8 cellular contexts compared by ENCODE assay signal in genomic region chr1:225882699-225883615, GRCh38. TPM values are rescaled to one million over a fixed set of nuclear protein-coding genes. Genes with fewer than 3 reads are reported as not detected.
DNase-seq lines count a peak whose midpoint lies in the region; ATAC-seq and TF ChIP-seq lines count a peak whose summit lies in the region.

No MANE protein-coding gene starts in this region.

- H3K27me3 ChIP-seq in H9 (ENCODE audit: insufficient read depth, low read length), result no peaks in the 10 kb centered on the region
- H3K27me3 ChIP-seq in Karpas-422 (ENCODE audit: low read length), result no peaks in the 10 kb centered on the region

- H3K4me1 Mint-ChIP-seq in H9, result peaks cover 35 to 44% of the 10 kb centered on the region in 2 experiments
- peaks cover 21 to 48% (median 41%) of the 10 kb centered on the region in 4 donors for H3K4me1 Mint-ChIP-seq in naive thymus-derived CD8-positive, alpha-beta T cell

- H3K4me3 Mint-ChIP-seq in H9, result peak overlapping the region; percentile 78 to 88
- H3K4me3 Mint-ChIP-seq in naive thymus-derived CD8-positive, alpha-beta T cell, result peak overlapping the region; percentile 87 to 99 (median 94)

- POLR2A ChIA-PET in naive thymus-derived CD8-positive, alpha-beta T cell (lab: Charles Lee), result interaction anchor here (0.5 to 19.1 kb wide), 39 partner anchors 11 to 829 kb away, joined by 3 to 526 read pairs (median 4); partner anchors contain the start of genes EPHX1, H3-3A, LBR and LEFTY1

- peak overlapping the region in 2 of 3 experiments; percentile 45 to 84; a peak in 4 of 7 replicates for H3K27ac Mint-ChIP-seq in H9
- peak overlapping the region; percentile 87 to 98 (median 94) for H3K27ac Mint-ChIP-seq in naive thymus-derived CD8-positive, alpha-beta T cell

- peak overlapping the region; percentile 76 for H3K14ac ChIP-seq in H9 (ENCODE audit: insufficient read depth, low read length)

- TF ChIP-seq CTCF in H9 (conservative IDR thresholded peaks at IDR 0.05) (no peak), fibroblast of mammary gland (conservative IDR thresholded peaks at IDR 0.05; ENCODE audit: control insufficient read depth, insufficient read depth, low read depth, low read length) (no peak)

- DNase-seq in H9 (peak; percentile 59), Karpas-422 (peak; percentile 44), fibroblast of mammary gland (ENCODE audit: low read depth) (peak; percentile 38), ureter (ENCODE audit: low spot score) (peak; percentile 64), T-helper 9 cell (no peak)
- DNase-seq in activated CD8-positive, alpha-beta memory T cell treated with anti-CD3 and anti-CD28 coated beads, Interleukin-2, amount 50 U/mL, for 4 hours, result peak; percentile 47
- DNase-seq in naive thymus-derived CD8-positive, alpha-beta T cell, result peak in 5 of 10 donors; percentile 30 to 44 (median 38)

- peaks cover 12% of the 10 kb centered on the region; the same call in 1 of the 2 replicates for H3K4me1 ChIP-seq in H9 (ENCODE audit: insufficient read depth, low read length)
- peaks cover 16% of the 10 kb centered on the region for H3K4me1 ChIP-seq in Karpas-422 (ENCODE audit: low read length)

- H2AFZ ChIP-seq in H9 (ENCODE audit: low read length), result no peak overlapping the region
- H2AFZ ChIP-seq in Karpas-422 (ENCODE audit: low read length), result peak overlapping the region; percentile 99

- no CpG with 5 or more reads among the region's 61 CpGs for WGBS in H9 (ENCODE audit: extremely low coverage, insufficient read length, low lambda C conversion rate)

- no peaks in the 10 kb centered on the region for H3K9me3 Mint-ChIP-seq in H9
- no peaks in the 10 kb centered on the region for H3K9me3 Mint-ChIP-seq in naive thymus-derived CD8-positive, alpha-beta T cell

- no peak overlapping the region for H2BK5ac ChIP-seq in H9 (ENCODE audit: insufficient read length, low read length)

- no peak overlapping the region for H4K5ac ChIP-seq in H9 (ENCODE audit: insufficient read length, low read depth, low read length)

- no peak overlapping the region for H3T11ph ChIP-seq in H9 (ENCODE audit: low read length)

- ATAC-seq in naive thymus-derived CD8-positive, alpha-beta T cell, result peak; percentile 37 to 48

- H3K4me3 ChIP-seq in GM08714 (ENCODE audit: low read length) (peak overlapping the region; percentile 78), Karpas-422 (ENCODE audit: low read length) (peak overlapping the region; percentile 92), fibroblast of mammary gland (ENCODE audit: control insufficient read depth, low read depth, low read length) (peak overlapping the region; percentile 92)

- H4K91ac ChIP-seq in H9 (ENCODE audit: insufficient read length, low read depth, low read length), result peak overlapping the region; percentile 33

- peaks cover 0 to 20% (median 9%) of the 10 kb centered on the region in 3 experiments; a peak in 4 of 7 replicates for H3K36me3 Mint-ChIP-seq in H9 (ENCODE audit: insufficient read depth in 1 of 3, low read depth in 3 of 3)
- H3K36me3 Mint-ChIP-seq in naive thymus-derived CD8-positive, alpha-beta T cell, result peaks cover 0 to 14% (median 0%) of the 10 kb centered on the region in 3 donors

- H3K9ac ChIP-seq in H9 (ENCODE audit: extremely low read depth, insufficient read length, low read length) (peak overlapping the region; percentile 78), Karpas-422 (ENCODE audit: low read length) (peak overlapping the region; percentile 78)

- peaks cover 2% of the 10 kb centered on the region; the same call in 1 of the 2 replicates for H3K27me3 Mint-ChIP-seq in H9 (ENCODE audit: low read depth)
- H3K27me3 Mint-ChIP-seq in naive thymus-derived CD8-positive, alpha-beta T cell, result no peaks in the 10 kb centered on the region

- peak overlapping the region; percentile 83 for H3K4me2 ChIP-seq in H9 (ENCODE audit: insufficient read depth, insufficient read length, low read length)
- peak overlapping the region; percentile 89 for H3K4me2 ChIP-seq in Karpas-422 (ENCODE audit: low read depth, low read length, poor library complexity, severe bottlenecking)

- H3K36me3 ChIP-seq in Karpas-422 (ENCODE audit: insufficient read depth, low read length), result no peaks in the 10 kb centered on the region

- no peak overlapping the region for H3K23ac ChIP-seq in H9 (ENCODE audit: insufficient read length, low read depth, low read length)

- H3K56ac ChIP-seq in H9 (ENCODE audit: insufficient read length, low read depth, low read length), result no peak overlapping the region

- H3K9me2 ChIP-seq in Karpas-422 (replicated peaks; ENCODE audit: insufficient read depth, low read length), result no peaks in the 10 kb centered on the region

- H2AK5ac ChIP-seq in H9 (ENCODE audit: insufficient read length, low read length), result no peak overlapping the region

- no peak overlapping the region for H2BK12ac ChIP-seq in H9 (ENCODE audit: insufficient read length, low read depth, low read length)

- H4K20me1 ChIP-seq in H9 (ENCODE audit: control insufficient read depth, insufficient read depth, insufficient read length), result no peaks in the 10 kb centered on the region
- H4K20me1 ChIP-seq in Karpas-422 (ENCODE audit: insufficient read depth, low read depth, low read length), result no peaks in the 10 kb centered on the region

- H3K27ac ChIP-seq in H9 (ENCODE audit: insufficient read length, low read depth, low read length) (no peak overlapping the region), Karpas-422 (ENCODE audit: low read length) (no peak overlapping the region)

- no peak overlapping the region for H2BK20ac ChIP-seq in H9 (ENCODE audit: low read depth, low read length, poor library complexity, severe bottlenecking)

- H2BK15ac ChIP-seq in H9 (ENCODE audit: low read depth, low read length), result no peak overlapping the region; the same call in 1 of the 2 replicates

- H3K18ac ChIP-seq in H9 (ENCODE audit: insufficient read length, low read depth, low read length), result peak overlapping the region; percentile 85

- H3K79me2 ChIP-seq in H9 (ENCODE audit: insufficient read depth, low read length) (peaks cover 9% of the 10 kb centered on the region; the same call in 1 of the 2 replicates), Karpas-422 (ENCODE audit: low read length) (no peaks in the 10 kb centered on the region)

- H3K23me2 ChIP-seq in H9 (ENCODE audit: insufficient read length, low read depth, low read length, poor library complexity, severe bottlenecking), result peaks cover 21% of the 10 kb centered on the region

- no peaks in the 10 kb centered on the region for H3K79me1 ChIP-seq in H9 (ENCODE audit: insufficient read depth, low read depth, low read length, poor library complexity, severe bottlenecking)

- H3K9me3 ChIP-seq in H9 (ENCODE audit: control insufficient read depth, low read depth, low read length) (no peaks in the 10 kb centered on the region), Karpas-422 (ENCODE audit: low read length) (no peaks in the 10 kb centered on the region)

- no peak overlapping the region for H2BK120ac ChIP-seq in H9 (ENCODE audit: low read depth, low read length, poor library complexity, severe bottlenecking)

- no peak overlapping the region for H4K8ac ChIP-seq in H9 (replicated peaks; ENCODE audit: insufficient read length, low read depth, low read length)

- peak overlapping the region; percentile 37; the same call in 1 of the 2 replicates for H3K4ac ChIP-seq in H9 (ENCODE audit: low read depth, low read length)

RNA-seq across cellular contexts. Expression of gene TMEM63A, which starts 0.8 kb away (rescaled TPM):
- total RNA-seq in H9 (2021) (75.7 and 80.7 TPM in 2 replicates), ureter (191 TPM)
- 4.1 and 4.8 TPM in 2 replicates for total RNA-seq in Karpas-422 (2014; rRNA removed; shearing (Covaris generic); ENCODE audit: low replicate concordance)
- total RNA-seq in naive thymus-derived CD8-positive, alpha-beta T cell, result 100 to 1,000 TPM; 427 to 436 TPM
- polyA plus RNA-seq in naive thymus-derived CD8-positive, alpha-beta T cell, result 10 to 100 TPM; 34.4 to 53.5 (median 45.1) TPM

RNA-seq across cellular contexts. Expression of gene LEFTY1, which starts 6.0 kb away (rescaled TPM):
- total RNA-seq in H9 (2021) (102 and 107 TPM in 2 replicates), ureter (0.60 TPM)
- 0.40 TPM in 1 of 2 replicates, not detected in the other for total RNA-seq in Karpas-422 (2014; rRNA removed; shearing (Covaris generic); ENCODE audit: low replicate concordance)
- total RNA-seq in naive thymus-derived CD8-positive, alpha-beta T cell, result not detected
- polyA plus RNA-seq in naive thymus-derived CD8-positive, alpha-beta T cell, result under 1 TPM in 1 of 3 donors, not detected in 2; 0.22 TPM

RNA-seq across cellular contexts. Expression of gene PYCR2, which starts 41.1 kb away (rescaled TPM):
- total RNA-seq in H9 (2021), result 104 TPM in 2 replicates
- 57.0 and 75.8 TPM in 2 replicates for total RNA-seq in Karpas-422 (2014; rRNA removed; shearing (Covaris generic); ENCODE audit: low replicate concordance)
- 100 to 1,000 TPM; 132 to 153 TPM for total RNA-seq in naive thymus-derived CD8-positive, alpha-beta T cell
- polyA plus RNA-seq in naive thymus-derived CD8-positive, alpha-beta T cell, result 100 to 1,000 TPM in 2 of 3 donors, 10 to 100 TPM in 1; 75.0 to 152 (median 121) TPM
- 106 TPM for total RNA-seq in ureter

RNA-seq across cellular contexts. Expression of gene LEFTY2, which starts 58.1 kb away (rescaled TPM):
- total RNA-seq in H9 (2021), result 16.3 and 16.9 TPM in 2 replicates
- total RNA-seq in Karpas-422 (2014; rRNA removed; shearing (Covaris generic); ENCODE audit: low replicate concordance), result not detected in 2 replicates
- total RNA-seq in naive thymus-derived CD8-positive, alpha-beta T cell, result not detected
- polyA plus RNA-seq in naive thymus-derived CD8-positive, alpha-beta T cell, result under 1 TPM; 0.19 to 0.75 (median 0.64) TPM
- total RNA-seq in ureter, result 0.26 TPM

Comparison
In these comparisons a context has a peak if more than half of its experiments do, and no peak if none do; other contexts are left out.
1. RNA of gene TMEM63A, which starts 0.8 kb away (total RNA-seq): 427 to 436 TPM in naive thymus-derived CD8-positive, alpha-beta T cell, 191 TPM in ureter (single experiment) and 75.7 to 80.7 TPM in H9; 4.1 to 4.8 TPM in Karpas-422; every median in the first group is over 10 times any median in the second.
2. RNA of gene LEFTY1, which starts 6.0 kb away (total RNA-seq): 102 to 107 TPM in H9; 0.60 TPM in ureter (single experiment), not detected in naive thymus-derived CD8-positive, alpha-beta T cell and 0.40 TPM in Karpas-422; every median in the first group is over 10 times any median in the second.
3. Peak in every context shown above with its lines, with median percentiles within 50 percentile points of each other: H3K4me3 ChIP-seq.